ENCODE assay signal across 9 cellular contexts in genomic region chr12:69553626-69554248, GRCh38. TPM values are rescaled to one million over a fixed set of nuclear protein-coding genes. Genes with fewer than 3 reads are reported as not detected.
DNase-seq lines count a peak whose midpoint lies in the region; ATAC-seq and TF ChIP-seq lines count a peak whose summit lies in the region.
"Had no signal": no experiment of that assay in that cellular context is flagged by ENCODE, and none has a peak within 500 bp of the region (broad histone marks: within the 10 kb centered on the region; RNA-seq: fewer than 3 reads in every experiment).

No MANE protein-coding gene starts in this region.

- peaks cover 21% of the 10 kb centered on the region for H3K36me3 Mint-ChIP-seq in nephron progenitor cell (ENCODE audit: low read depth)
- H3K36me3 Mint-ChIP-seq in activated CD8-positive, alpha-beta T cell treated with anti-CD3 and anti-CD28 coated beads for 36 hours (ENCODE audit: low read depth), result no peaks in the 10 kb centered on the region
- no peaks in the 10 kb centered on the region for H3K36me3 Mint-ChIP-seq in activated T-helper 2 cell treated with anti-CD3 and anti-CD28 coated beads, Interferon-gamma antibody, Interleukin-2, Interleukin-4, amounts not matched to agents 10 μg/mL and 5 μg/mL and 100 μg/mL, durations not matched to agents 14 hours and 24 hours and 36 hours (ENCODE audit: low read depth)

- CTCF ChIA-PET in activated CD8-positive, alpha-beta T cell treated with anti-CD3 and anti-CD28 coated beads for 36 hours (lab: Charles Lee), result interaction anchor here (1.4 to 3.1 kb wide), 5 partner anchors 12 to 86 kb away, joined by 3 to 22 read pairs (median 4); no protein-coding TSS in a partner anchor

- H3K4me3 Mint-ChIP-seq in nephron progenitor cell, result no peak overlapping the region
- no peak overlapping the region for H3K4me3 Mint-ChIP-seq in activated CD8-positive, alpha-beta T cell treated with anti-CD3 and anti-CD28 coated beads for 36 hours
- H3K4me3 Mint-ChIP-seq in activated T-helper 2 cell treated with anti-CD3 and anti-CD28 coated beads, Interferon-gamma antibody, Interleukin-2, Interleukin-4, amounts not matched to agents 10 μg/mL and 5 μg/mL and 100 μg/mL, durations not matched to agents 14 hours and 24 hours and 36 hours (ENCODE audit: low read depth), result no peak overlapping the region

- POLR2A ChIA-PET in activated CD8-positive, alpha-beta T cell treated with anti-CD3 and anti-CD28 coated beads for 36 hours (lab: Charles Lee), result no interaction called here

- intact Hi-C loops in activated CD8-positive, alpha-beta T cell treated with anti-CD3 and anti-CD28 coated beads for 36 hours (cut with micrococcal nuclease), result no loop called here
- intact Hi-C loops in activated T-helper 2 cell treated with anti-CD3 and anti-CD28 coated beads, Interferon-gamma antibody, Interleukin-2, Interleukin-4, amounts not matched to agents 10 μg/mL and 5 μg/mL and 100 μg/mL, durations not matched to agents 14 hours and 24 hours and 36 hours (cut with micrococcal nuclease), result no loop called here

- TF ChIP-seq CTCF in GM12865 (IDR thresholded peaks at IDR 0.05; ENCODE audit: insufficient read depth, low read depth, low read length, missing control alignments), result no peak
- TF ChIP-seq CTCF in choroid plexus epithelial cell (conservative IDR thresholded peaks at IDR 0.05; ENCODE audit: low read depth, low read length), result no peak
- TF ChIP-seq CTCF in nephron progenitor cell (IDR thresholded peaks at IDR 0.05), result no peak
- no peak for TF ChIP-seq CTCF in activated CD8-positive, alpha-beta T cell treated with anti-CD3 and anti-CD28 coated beads for 36 hours (IDR thresholded peaks at IDR 0.05)

- peaks cover under 1% of the 10 kb centered on the region for H3K27me3 Mint-ChIP-seq in nephron progenitor cell (ENCODE audit: low read depth, poor library complexity)
- H3K27me3 Mint-ChIP-seq in activated CD8-positive, alpha-beta T cell treated with anti-CD3 and anti-CD28 coated beads for 36 hours, result no peaks in the 10 kb centered on the region
- no peaks in the 10 kb centered on the region for H3K27me3 Mint-ChIP-seq in activated T-helper 2 cell treated with anti-CD3 and anti-CD28 coated beads, Interferon-gamma antibody, Interleukin-2, Interleukin-4, amounts not matched to agents 10 μg/mL and 5 μg/mL and 100 μg/mL, durations not matched to agents 14 hours and 24 hours and 36 hours (ENCODE audit: low read depth)

- no peak for ATAC-seq in activated CD8-positive, alpha-beta T cell treated with anti-CD3 and anti-CD28 coated beads for 36 hours
- no peak for ATAC-seq in GM21528 (IDR thresholded peaks at IDR 0.05; ENCODE audit: low FRiP score, unreplicated experiment)

- peak overlapping the region; percentile 84 for H3K27ac Mint-ChIP-seq in nephron progenitor cell
- no peak overlapping the region for H3K27ac Mint-ChIP-seq in activated CD8-positive, alpha-beta T cell treated with anti-CD3 and anti-CD28 coated beads for 36 hours
- H3K27ac Mint-ChIP-seq in activated T-helper 2 cell treated with anti-CD3 and anti-CD28 coated beads, Interferon-gamma antibody, Interleukin-2, Interleukin-4, amounts not matched to agents 10 μg/mL and 5 μg/mL and 100 μg/mL, durations not matched to agents 14 hours and 24 hours and 36 hours, result no peak overlapping the region

- H3K9me3 Mint-ChIP-seq in nephron progenitor cell, result no peaks in the 10 kb centered on the region
- no peaks in the 10 kb centered on the region for H3K9me3 Mint-ChIP-seq in activated CD8-positive, alpha-beta T cell treated with anti-CD3 and anti-CD28 coated beads for 36 hours
- no peaks in the 10 kb centered on the region for H3K9me3 Mint-ChIP-seq in activated T-helper 2 cell treated with anti-CD3 and anti-CD28 coated beads, Interferon-gamma antibody, Interleukin-2, Interleukin-4, amounts not matched to agents 10 μg/mL and 5 μg/mL and 100 μg/mL, durations not matched to agents 14 hours and 24 hours and 36 hours

- DNase-seq in GM12865 (ENCODE audit: low read depth), result peak; percentile 28
- DNase-seq in NCI-H345 (lab: John Stamatoyannopoulos, UW), result peak; percentile 50
- DNase-seq in choroid plexus epithelial cell (ENCODE audit: low read depth), result peak; percentile 79
- DNase-seq in nephron progenitor cell, result no peak
- DNase-seq in activated CD8-positive, alpha-beta T cell treated with anti-CD3 and anti-CD28 coated beads for 36 hours, result no peak
- DNase-seq in NCI-H2081 treated with DMSO at 0.1 percent for 48 hours (lab: John Stamatoyannopoulos, UW), result no peak
- DNase-seq in activated T-helper 2 cell treated with anti-CD3 and anti-CD28 coated beads, Interferon-gamma antibody, Interleukin-2, Interleukin-4, amounts not matched to agents 10 μg/mL and 5 μg/mL and 100 μg/mL, durations not matched to agents 14 hours and 24 hours and 36 hours (ENCODE audit: low spot score), result no peak

- H3K4me1 Mint-ChIP-seq in nephron progenitor cell, result no peaks in the 10 kb centered on the region
- H3K4me1 Mint-ChIP-seq in activated CD8-positive, alpha-beta T cell treated with anti-CD3 and anti-CD28 coated beads for 36 hours (ENCODE audit: low read depth), result peaks cover 3% of the 10 kb centered on the region
- peaks cover 3% of the 10 kb centered on the region for H3K4me1 Mint-ChIP-seq in activated T-helper 2 cell treated with anti-CD3 and anti-CD28 coated beads, Interferon-gamma antibody, Interleukin-2, Interleukin-4, amounts not matched to agents 10 μg/mL and 5 μg/mL and 100 μg/mL, durations not matched to agents 14 hours and 24 hours and 36 hours (ENCODE audit: low read depth)

- H3K4me3 ChIP-seq in GM12865 (ENCODE audit: low read depth, low read length), result no peak overlapping the region
- no peak overlapping the region for H3K4me3 ChIP-seq in choroid plexus epithelial cell (ENCODE audit: low read depth, low read length)

RNA-seq across cellular contexts. Expression of gene CCT2, which starts 31.5 kb away (rescaled TPM):
- 100 to 1,000 TPM; 389 to 403 TPM for total RNA-seq in activated CD8-positive, alpha-beta T cell treated with anti-CD3 and anti-CD28 coated beads for 36 hours
- total RNA-seq in activated T-helper 2 cell treated with anti-CD3 and anti-CD28 coated beads, Interferon-gamma antibody, Interleukin-2, Interleukin-4, amounts not matched to agents 10 μg/mL and 5 μg/mL and 100 μg/mL, durations not matched to agents 14 hours and 24 hours and 36 hours, result 409 and 416 TPM in 2 replicates

RNA-seq across cellular contexts. Expression of gene LRRC10, which starts 57.0 kb away (rescaled TPM):
- total RNA-seq in activated CD8-positive, alpha-beta T cell treated with anti-CD3 and anti-CD28 coated beads for 36 hours, result not detected
- not detected in 2 replicates for total RNA-seq in activated T-helper 2 cell treated with anti-CD3 and anti-CD28 coated beads, Interferon-gamma antibody, Interleukin-2, Interleukin-4, amounts not matched to agents 10 μg/mL and 5 μg/mL and 100 μg/mL, durations not matched to agents 14 hours and 24 hours and 36 hours
- total RNA-seq: activated CD8-positive, alpha-beta memory T cell treated with anti-CD3 and anti-CD28 coated beads for 36 hours had no signal

Comparison
In these comparisons a context has a peak if more than half of its experiments do, and no peak if none do; other contexts are left out.
1. DNase-seq: peak in GM12865 (single experiment), NCI-H345 (single experiment) and choroid plexus epithelial cell (single experiment); none in nephron progenitor cell (single experiment), activated CD8-positive, alpha-beta T cell treated with anti-CD3 and anti-CD28 coated beads for 36 hours (single experiment), NCI-H2081 treated with DMSO at 0.1 percent for 48 hours (single experiment) and activated T-helper 2 cell treated with anti-CD3 and anti-CD28 coated beads, Interferon-gamma antibody, Interleukin-2, Interleukin-4, amounts not matched to agents 10 μg/mL and 5 μg/mL and 100 μg/mL, durations not matched to agents 14 hours and 24 hours and 36 hours (single experiment).